8 cellular contexts compared by ENCODE assay signal in the genomic region with DNA sequence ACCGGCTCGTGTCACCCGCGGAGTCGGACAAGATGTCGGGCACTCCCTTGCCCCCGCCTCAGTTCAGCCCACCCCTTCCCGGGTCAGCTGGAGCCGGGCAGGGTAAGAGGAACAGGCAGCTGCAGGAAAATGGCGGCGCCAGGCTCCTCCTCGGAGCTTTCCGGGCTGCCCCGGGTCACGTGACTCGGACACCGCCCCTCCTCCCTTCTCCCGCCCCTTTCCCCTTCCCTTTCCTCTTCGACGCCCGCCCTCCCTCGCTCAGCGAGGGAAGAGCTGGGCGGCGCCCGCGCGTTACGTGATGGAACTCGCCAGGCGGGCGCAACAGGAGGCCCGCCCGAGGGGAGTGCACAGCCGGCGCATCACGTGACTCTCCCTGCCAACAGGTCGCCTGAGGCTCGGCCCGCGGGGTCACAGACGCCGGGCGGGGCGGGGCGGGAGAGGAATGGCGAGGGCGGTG. TPM values are rescaled to one million over a fixed set of nuclear protein-coding genes. Genes with fewer than 3 reads are reported as not detected.
A peak's percentile ranks its signal among the peaks of the same experiment; 100 is the strongest.
DNase-seq lines count a peak whose midpoint lies in the region; FAIRE-seq and TF ChIP-seq lines count a peak whose summit lies in the region.

A gene with protein sequence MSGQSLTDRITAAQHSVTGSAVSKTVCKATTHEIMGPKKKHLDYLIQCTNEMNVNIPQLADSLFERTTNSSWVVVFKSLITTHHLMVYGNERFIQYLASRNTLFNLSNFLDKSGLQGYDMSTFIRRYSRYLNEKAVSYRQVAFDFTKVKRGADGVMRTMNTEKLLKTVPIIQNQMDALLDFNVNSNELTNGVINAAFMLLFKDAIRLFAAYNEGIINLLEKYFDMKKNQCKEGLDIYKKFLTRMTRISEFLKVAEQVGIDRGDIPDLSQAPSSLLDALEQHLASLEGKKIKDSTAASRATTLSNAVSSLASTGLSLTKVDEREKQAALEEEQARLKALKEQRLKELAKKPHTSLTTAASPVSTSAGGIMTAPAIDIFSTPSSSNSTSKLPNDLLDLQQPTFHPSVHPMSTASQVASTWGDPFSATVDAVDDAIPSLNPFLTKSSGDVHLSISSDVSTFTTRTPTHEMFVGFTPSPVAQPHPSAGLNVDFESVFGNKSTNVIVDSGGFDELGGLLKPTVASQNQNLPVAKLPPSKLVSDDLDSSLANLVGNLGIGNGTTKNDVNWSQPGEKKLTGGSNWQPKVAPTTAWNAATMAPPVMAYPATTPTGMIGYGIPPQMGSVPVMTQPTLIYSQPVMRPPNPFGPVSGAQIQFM (minus strand): TSS at position 134 of the 457 bp plus-strand sequence. CDS start 304 bp downstream, outside the sequence.

- TF ChIP-seq CTCF in HFF-Myc (IDR thresholded peaks at IDR 0.05; ENCODE audit: low read depth, low read length, missing control alignments) (no peak), neutrophil (IDR thresholded peaks at IDR 0.05) (peak; percentile 62)

- no peaks in the 10 kb centered on the region for H3K27me3 Mint-ChIP-seq in activated naive CD4-positive, alpha-beta T cell treated with anti-CD3 and anti-CD28 coated beads for 36 hours (ENCODE audit: low read depth)

- intact Hi-C loops in activated naive CD4-positive, alpha-beta T cell treated with anti-CD3 and anti-CD28 coated beads for 36 hours (cut with micrococcal nuclease) = loop anchor here (1.0 to 5.0 kb wide), 15 partner anchors 22 to 968 kb away; a partner anchor contains a TSS

- H3K4me1 ChIP-seq in neutrophil (ENCODE audit: control insufficient read depth in 1 of 2, insufficient read depth in 1 of 2, low read depth in 1 of 2, low read length in 1 of 2) = peaks cover 45 to 50% of the 10 kb centered on the region in 2 experiments

- H3K36me3 ChIP-seq in neutrophil = no peaks in the 10 kb centered on the region

- H3K9me3 ChIP-seq in neutrophil = no peaks in the 10 kb centered on the region

- H3K4me3 ChIP-seq in HFF-Myc (replicated peaks; ENCODE audit: low read depth, low read length) (peak within 1 kb of the TSS; percentile 83), neutrophil (ENCODE audit: low read depth in 1 of 2, low read length in 1 of 2) (peak within 1 kb of the TSS; percentile 81 to 100)

- peak within 1 kb of the TSS; percentile 95 for H3K4me3 Mint-ChIP-seq in activated naive CD4-positive, alpha-beta T cell treated with anti-CD3 and anti-CD28 coated beads for 36 hours

- FAIRE-seq in frontal cortex (lab: Jason Lieb, UNC) = no peak

- CTCF ChIA-PET in activated naive CD4-positive, alpha-beta T cell treated with anti-CD3 and anti-CD28 coated beads for 36 hours (lab: Charles Lee) = interaction anchor here (1.5 to 6.9 kb wide), 5 partner anchors 26 to 177 kb away, joined by 4 to 47 read pairs (median 9); no protein-coding TSS in a partner anchor

- H3K27me3 ChIP-seq in neutrophil = no peaks in the 10 kb centered on the region

- H3K27ac Mint-ChIP-seq in activated naive CD4-positive, alpha-beta T cell treated with anti-CD3 and anti-CD28 coated beads for 36 hours = peak within 1 kb of the TSS; percentile 95

- H3K9me3 Mint-ChIP-seq in activated naive CD4-positive, alpha-beta T cell treated with anti-CD3 and anti-CD28 coated beads for 36 hours = no peaks in the 10 kb centered on the region

- peaks cover 4% of the 10 kb centered on the region for H3K36me3 Mint-ChIP-seq in activated naive CD4-positive, alpha-beta T cell treated with anti-CD3 and anti-CD28 coated beads for 36 hours (ENCODE audit: low read depth)

- H3K27ac ChIP-seq in neutrophil (peak within 1 kb of the TSS; percentile 100), substantia nigra (ENCODE audit: low read depth, low read length, poor library complexity, severe bottlenecking) (peak within 1 kb of the TSS; percentile 96)

- H3K4me1 Mint-ChIP-seq in activated naive CD4-positive, alpha-beta T cell treated with anti-CD3 and anti-CD28 coated beads for 36 hours (ENCODE audit: low read depth) = peaks cover 29% of the 10 kb centered on the region

- DNase-seq in GM03348 (ENCODE audit: low spot score) = peak; percentile 97
- DNase-seq in HFF-Myc (ENCODE audit: extremely low read depth, low read depth) = peak; percentile 89
- peak; percentile 99 for DNase-seq in NAMALWA (ENCODE audit: low spot score)
- peak; percentile 99 for DNase-seq in SK-N-DZ (ENCODE audit: low spot score)
- peak; percentile 99 for DNase-seq in activated naive CD4-positive, alpha-beta T cell treated with anti-CD3 and anti-CD28 coated beads for 36 hours
- peak; percentile 92 to 95 for DNase-seq in frontal cortex (ENCODE audit: low spot score in 2 of 2)
- DNase-seq in substantia nigra (lab: John Stamatoyannopoulos, UW) = peak; percentile 87 to 100 (median 97)

RNA-seq across cellular contexts. Expression of the gene that starts here (rescaled TPM):
- 59.8 and 73.2 TPM in 2 replicates for polyA plus RNA-seq in SK-N-DZ (2014; cell fraction: cytosol; rRNA removed)
- polyA plus RNA-seq in SK-N-DZ (2014; cell fraction: nucleus; rRNA removed) = 35.7 and 77.3 TPM in 2 replicates
- 10 to 100 TPM; 38.6 to 42.3 TPM for total RNA-seq in activated naive CD4-positive, alpha-beta T cell treated with anti-CD3 and anti-CD28 coated beads for 36 hours
- 1,205 TPM for total RNA-seq in frontal cortex

Comparison
In these comparisons a context has a peak if more than half of its experiments do, and no peak if none do; other contexts are left out.
1. Peak in every context shown above with its lines: DNase-seq, H3K4me3 ChIP-seq and H3K27ac ChIP-seq.
2. RNA of the gene that starts here (total RNA-seq): 1,205 TPM in frontal cortex (single experiment); 38.6 to 42.3 TPM in activated naive CD4-positive, alpha-beta T cell treated with anti-CD3 and anti-CD28 coated beads for 36 hours; every median in the first group is over 10 times any median in the second.